ENCODE assay signal across 8 cellular contexts in the genomic region with DNA sequence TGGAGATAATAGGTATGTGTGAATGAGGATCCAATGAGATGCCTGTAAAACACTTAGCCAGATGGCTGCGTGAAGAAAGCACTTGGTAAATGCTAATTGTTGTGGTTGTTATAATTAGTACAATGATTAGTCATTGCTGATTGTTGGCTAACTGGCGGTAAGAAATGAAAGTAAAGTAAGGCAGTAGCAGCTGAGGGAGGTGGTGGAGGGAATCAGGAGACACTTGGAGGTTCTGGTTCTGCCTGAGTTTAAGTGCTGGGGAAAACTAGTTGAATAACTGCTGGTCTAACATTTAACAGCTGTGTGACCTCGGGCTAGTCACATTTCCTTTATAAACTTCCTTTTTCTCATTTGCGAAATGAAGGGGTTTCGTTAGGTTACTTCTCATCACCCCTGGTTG. TPM values are rescaled to one million over a fixed set of nuclear protein-coding genes. Genes with fewer than 3 reads are reported as not detected.
DNase-seq lines count a peak whose midpoint lies in the region; ATAC-seq, FAIRE-seq and TF ChIP-seq lines count a peak whose summit lies in the region.

No MANE protein-coding gene starts in this region.

- H3K27ac ChIP-seq in CD8-positive, alpha-beta T cell (ENCODE audit: low read depth, low read length): no peak overlapping the region

- H3K9me3 ChIP-seq in CD8-positive, alpha-beta T cell (ENCODE audit: low read length): no peaks in the 10 kb centered on the region

- H3K4me3 ChIP-seq in CD8-positive, alpha-beta T cell (ENCODE audit: low read depth, low read length): no peak overlapping the region

- ATAC-seq in CD8-positive, alpha-beta T cell: no peak
- ATAC-seq in GM19438 (IDR thresholded peaks at IDR 0.05; ENCODE audit: low read depth, unreplicated experiment) (peak; percentile 82), HG03354 (IDR thresholded peaks at IDR 0.05; ENCODE audit: poor library complexity, severe bottlenecking, unreplicated experiment) (peak; percentile 88)

- DNase-seq in CD8-positive, alpha-beta T cell: no peak
- DNase-seq in activated T-helper 2 cell treated with anti-CD3 and anti-CD28 coated beads, Interferon-gamma antibody, Interleukin-2, Interleukin-4, amounts not matched to agents 10 μg/mL and 5 μg/mL and 100 μg/mL, durations not matched to agents 14 hours and 24 hours and 36 hours (ENCODE audit: low spot score): no peak
- DNase-seq in HPDE6-E6E7 (ENCODE audit: extremely low spot score) (no peak), cortex of kidney (lab: John Stamatoyannopoulos, UW) (no peak), HTR-8/SVneo (ENCODE audit: insufficient read length, low spot score) (no peak), AG08395 (ENCODE audit: low spot score) (no peak)

- no peaks in the 10 kb centered on the region for H3K9me3 Mint-ChIP-seq in CD8-positive, alpha-beta T cell
- H3K9me3 Mint-ChIP-seq in activated T-helper 2 cell treated with anti-CD3 and anti-CD28 coated beads, Interferon-gamma antibody, Interleukin-2, Interleukin-4, amounts not matched to agents 10 μg/mL and 5 μg/mL and 100 μg/mL, durations not matched to agents 14 hours and 24 hours and 36 hours: peaks cover 8% of the 10 kb centered on the region

- H3K4me3 Mint-ChIP-seq in CD8-positive, alpha-beta T cell: peak overlapping the region; percentile 47
- H3K4me3 Mint-ChIP-seq in activated T-helper 2 cell treated with anti-CD3 and anti-CD28 coated beads, Interferon-gamma antibody, Interleukin-2, Interleukin-4, amounts not matched to agents 10 μg/mL and 5 μg/mL and 100 μg/mL, durations not matched to agents 14 hours and 24 hours and 36 hours (ENCODE audit: low read depth): no peak overlapping the region

- H3K4me1 Mint-ChIP-seq in CD8-positive, alpha-beta T cell (ENCODE audit: low read depth): peaks cover 15% of the 10 kb centered on the region
- peaks cover 59% of the 10 kb centered on the region for H3K4me1 Mint-ChIP-seq in activated T-helper 2 cell treated with anti-CD3 and anti-CD28 coated beads, Interferon-gamma antibody, Interleukin-2, Interleukin-4, amounts not matched to agents 10 μg/mL and 5 μg/mL and 100 μg/mL, durations not matched to agents 14 hours and 24 hours and 36 hours (ENCODE audit: low read depth)

- no peaks in the 10 kb centered on the region for H3K36me3 ChIP-seq in CD8-positive, alpha-beta T cell (ENCODE audit: insufficient read depth, low read length)

- H3K27me3 Mint-ChIP-seq in CD8-positive, alpha-beta T cell (ENCODE audit: low read depth): no peaks in the 10 kb centered on the region
- no peaks in the 10 kb centered on the region for H3K27me3 Mint-ChIP-seq in activated T-helper 2 cell treated with anti-CD3 and anti-CD28 coated beads, Interferon-gamma antibody, Interleukin-2, Interleukin-4, amounts not matched to agents 10 μg/mL and 5 μg/mL and 100 μg/mL, durations not matched to agents 14 hours and 24 hours and 36 hours (ENCODE audit: low read depth)

- intact Hi-C loops in CD8-positive, alpha-beta T cell (cut with DNase I, micrococcal nuclease): loop anchor here (5.0 to 10.0 kb wide), 3 partner anchors 54 to 456 kb away; no protein-coding TSS in a partner anchor
- intact Hi-C loops in activated T-helper 2 cell treated with anti-CD3 and anti-CD28 coated beads, Interferon-gamma antibody, Interleukin-2, Interleukin-4, amounts not matched to agents 10 μg/mL and 5 μg/mL and 100 μg/mL, durations not matched to agents 14 hours and 24 hours and 36 hours (cut with micrococcal nuclease): loop anchor here (5.0 kb wide), 2 partner anchors 73 to 332 kb away; no protein-coding TSS in a partner anchor

- no peak for FAIRE-seq in HTR-8/SVneo (lab: Jason Lieb, UNC)

- no peak for TF ChIP-seq CTCF in CD8-positive, alpha-beta T cell (IDR thresholded peaks at IDR 0.05)

- H3K27me3 ChIP-seq in CD8-positive, alpha-beta T cell (ENCODE audit: insufficient read depth, low read length): no peaks in the 10 kb centered on the region

- POLR2A ChIA-PET in CD8-positive, alpha-beta T cell (lab: Charles Lee): interaction anchor here (0.6 kb wide), 1 partner anchor 17 kb away, joined by 3 read pairs; no protein-coding TSS in a partner anchor

- no peaks in the 10 kb centered on the region for H3K36me3 Mint-ChIP-seq in CD8-positive, alpha-beta T cell
- peaks cover 62% of the 10 kb centered on the region for H3K36me3 Mint-ChIP-seq in activated T-helper 2 cell treated with anti-CD3 and anti-CD28 coated beads, Interferon-gamma antibody, Interleukin-2, Interleukin-4, amounts not matched to agents 10 μg/mL and 5 μg/mL and 100 μg/mL, durations not matched to agents 14 hours and 24 hours and 36 hours (ENCODE audit: low read depth)

- no peaks in the 10 kb centered on the region for H3K4me1 ChIP-seq in CD8-positive, alpha-beta T cell (ENCODE audit: insufficient read depth, low read length)

- no peak overlapping the region for H3K27ac Mint-ChIP-seq in CD8-positive, alpha-beta T cell
- peak overlapping the region; percentile 19 for H3K27ac Mint-ChIP-seq in activated T-helper 2 cell treated with anti-CD3 and anti-CD28 coated beads, Interferon-gamma antibody, Interleukin-2, Interleukin-4, amounts not matched to agents 10 μg/mL and 5 μg/mL and 100 μg/mL, durations not matched to agents 14 hours and 24 hours and 36 hours

- CTCF ChIA-PET in CD8-positive, alpha-beta T cell (lab: Charles Lee): interaction anchor here (1.4 to 5.2 kb wide), 2 partner anchors 79 to 147 kb away, joined by 6 to 31 read pairs; no protein-coding TSS in a partner anchor

RNA-seq across cellular contexts. Expression of a gene that starts 30.9 kb away (rescaled TPM):
- 1 to 10 TPM; 3.5 to 6.2 TPM for total RNA-seq in CD8-positive, alpha-beta T cell
- total RNA-seq in activated T-helper 2 cell treated with anti-CD3 and anti-CD28 coated beads, Interferon-gamma antibody, Interleukin-2, Interleukin-4, amounts not matched to agents 10 μg/mL and 5 μg/mL and 100 μg/mL, durations not matched to agents 14 hours and 24 hours and 36 hours: 75.3 and 87.1 TPM in 2 replicates

Comparison
In these comparisons a context has a peak if more than half of its experiments do, and no peak if none do; other contexts are left out.
1. RNA of a gene that starts 30.9 kb away (total RNA-seq): 75.3 to 87.1 TPM in activated T-helper 2 cell treated with anti-CD3 and anti-CD28 coated beads, Interferon-gamma antibody, Interleukin-2, Interleukin-4, amounts not matched to agents 10 μg/mL and 5 μg/mL and 100 μg/mL, durations not matched to agents 14 hours and 24 hours and 36 hours; 3.5 to 6.2 TPM in CD8-positive, alpha-beta T cell; every median in the first group is over 10 times any median in the second.